ENCODE assay signal across 9 cellular contexts in the genomic region with DNA sequence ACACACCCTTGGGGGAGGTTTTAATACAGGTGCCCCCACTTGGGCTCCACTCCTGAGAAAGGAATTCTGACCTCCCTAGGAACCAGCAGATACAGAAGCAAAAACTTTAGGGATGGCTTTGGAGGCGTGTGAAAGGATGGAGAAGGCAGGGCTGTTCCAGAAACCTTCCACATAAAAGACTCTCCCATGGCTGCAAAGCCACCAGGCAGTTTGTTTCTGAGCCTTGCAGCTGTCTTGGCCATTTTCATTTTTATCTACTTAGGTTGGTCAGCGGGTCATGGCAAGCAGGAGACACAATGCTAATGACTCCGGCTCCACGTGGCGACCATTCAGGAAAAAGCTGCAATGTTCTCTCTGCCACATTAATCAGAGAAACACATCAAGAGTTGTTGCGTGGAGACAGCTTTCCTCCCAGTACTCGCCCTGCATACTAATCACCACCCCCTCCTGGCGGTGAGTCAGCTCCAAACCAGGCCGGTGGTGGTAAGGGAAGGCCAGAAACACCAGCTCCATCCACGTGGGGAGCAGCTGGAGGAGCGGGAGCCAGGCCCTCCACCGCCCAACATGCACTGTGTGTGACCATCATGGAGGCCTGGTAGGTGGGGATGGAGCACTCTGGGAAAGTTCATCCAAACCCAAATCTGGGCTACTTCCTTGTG. TPM values are rescaled to one million over a fixed set of nuclear protein-coding genes. Genes with fewer than 3 reads are reported as not detected.
DNase-seq lines count a peak whose midpoint lies in the region; ATAC-seq, FAIRE-seq and TF ChIP-seq lines count a peak whose summit lies in the region.
"Had no signal": no experiment of that assay in that cellular context is flagged by ENCODE, and none has a peak within 500 bp of the region (broad histone marks: within the 10 kb centered on the region; RNA-seq: fewer than 3 reads in every experiment).

No MANE protein-coding gene starts in this region.

- intact Hi-C loops in HepG2 (cut with micrococcal nuclease; ENCODE audit: unreplicated experiment) (no loop called here), transverse colon (cut with DNase I; ENCODE audit: low total_unique reads) (no loop called here)

- no peaks in the 10 kb centered on the region for H4K20me1 ChIP-seq in HepG2 (ENCODE audit: insufficient read depth, low read length)

- ATAC-seq in HepG2: peak; percentile 99
- no peak for ATAC-seq in HG02973 (IDR thresholded peaks at IDR 0.05; ENCODE audit: unreplicated experiment)
- ATAC-seq in GM19328 (IDR thresholded peaks at IDR 0.05; ENCODE audit: unreplicated experiment): no peak
- no peak for ATAC-seq in GM21381 (IDR thresholded peaks at IDR 0.05; ENCODE audit: unreplicated experiment)

- TF ChIP-seq POLR2A in HepG2 (IDR thresholded peaks at IDR 0.05; ENCODE audit: insufficient read depth in 1 of 2, low read depth in 2 of 2, low read length in 2 of 2): no peak
- no peak for TF ChIP-seq POLR2A in transverse colon (IDR thresholded peaks at IDR 0.05)

- POLR2A ChIA-PET in HepG2 (lab: Yijun Ruan, JAX): interaction anchor here (0.6 kb wide), 1 partner anchor 98 kb away, joined by 3 read pairs; no protein-coding TSS in a partner anchor

- TF ChIP-seq EP300 in HepG2 (IDR thresholded peaks at IDR 0.05; ENCODE audit: low read depth in 2 of 2, low read length in 2 of 2) (no peak), HepG2 (CRISPR knock-in tag; IDR thresholded peaks at IDR 0.05; ENCODE audit: borderline replicate concordance) (no peak), transverse colon (IDR thresholded peaks at IDR 0.05; ENCODE audit: low read depth) (no peak)

- H3K36me3 ChIP-seq in GM06990 (ENCODE audit: control insufficient read depth, insufficient read depth, low read length) (no peaks in the 10 kb centered on the region), brain microvascular endothelial cell (replicated peaks) (no peaks in the 10 kb centered on the region), HepG2 (replicated peaks in 1 of 2; ENCODE audit: control insufficient read depth in 1 of 2, insufficient read depth in 2 of 2, low read length in 2 of 2) (no peaks in the 10 kb centered on the region), transverse colon (no peaks in the 10 kb centered on the region)

- no TSS peak for BruUV-seq in HepG2 (replicated peaks; lab: Mats Ljungman, UMichigan)

- H3K27me3 ChIP-seq in GM06990 (replicated peaks; ENCODE audit: control insufficient read depth, insufficient read depth, low read length) (no peaks in the 10 kb centered on the region), brain microvascular endothelial cell (replicated peaks) (no peaks in the 10 kb centered on the region), HepG2 (ENCODE audit: control insufficient read depth in 1 of 2, insufficient read depth in 2 of 2, low read length in 2 of 2) (peaks cover 2 to 25% of the 10 kb centered on the region in 2 experiments; a peak in 2 of 5 replicates), transverse colon (no peaks in the 10 kb centered on the region)

- no peak overlapping the region for H2AFZ ChIP-seq in HepG2 (ENCODE audit: low read length)

- H3K4me3 ChIP-seq in GM06990 (replicated peaks; ENCODE audit: low read depth, low read length): no peak overlapping the region
- H3K4me3 ChIP-seq in brain microvascular endothelial cell (ENCODE audit: low read depth, low read length): no peak overlapping the region
- H3K4me3 ChIP-seq in HepG2 (replicated peaks in 1 of 3; ENCODE audit: insufficient read depth in 1 of 3, low read depth in 2 of 3, low read length in 3 of 3): no peak overlapping the region
- H3K4me3 ChIP-seq in transverse colon: no peak overlapping the region
- H3K4me3 ChIP-seq: SK-N-MC had no signal

- 0% methylated on average over 3 of the region's 12 CpGs for WGBS in HepG2 (ENCODE audit: low lambda C conversion rate)
- 60 to 70% methylated on average over 3 to 12 of the region's 12 CpGs for WGBS in transverse colon (ENCODE audit: low coverage in 1 of 2), 2 donors

- CTCF ChIA-PET in HepG2 (lab: Yijun Ruan, JAX; ENCODE audit: low intra/inter-chr PET ratio, low total read pairs): interaction anchor here (1.2 to 1.8 kb wide), 2 partner anchors 112 to 146 kb away, joined by 4 to 12 read pairs; no protein-coding TSS in a partner anchor

- H3K9me3 ChIP-seq in HepG2 (ENCODE audit: low read length) (no peaks in the 10 kb centered on the region; the same call in 1 of the 2 replicates), transverse colon (peaks cover 0 to 3% of the 10 kb centered on the region in 2 donors)

- TF ChIP-seq CTCF in GM06990 (IDR thresholded peaks at IDR 0.05; ENCODE audit: insufficient read depth, low read length, poor library complexity, severe bottlenecking) (peak; percentile 8), brain microvascular endothelial cell (IDR thresholded peaks at IDR 0.05; ENCODE audit: low read depth, low read length, missing control alignments) (peak; percentile 61), HepG2 (CRISPR knock-in tag; IDR thresholded peaks at IDR 0.05) (peak; percentile 69), transverse colon (IDR thresholded peaks at IDR 0.05) (no peak)

- H3K4me2 ChIP-seq in HepG2 (ENCODE audit: low read depth, low read length): peak overlapping the region; percentile 26; the same call in 1 of the 2 replicates

- peak; percentile 60 for FAIRE-seq in HepG2 (lab: Jason Lieb, UNC)

- no peak for DNase-seq in GM06990 (ENCODE audit: extremely low read depth, insufficient read length)
- peak; percentile 72 for DNase-seq in NCI-H2227 (lab: John Stamatoyannopoulos, UW; ENCODE audit: unreplicated experiment)
- DNase-seq in brain microvascular endothelial cell: peak; percentile 90
- peak; percentile 51 for DNase-seq in HepG2 (ENCODE audit: low spot score)
- DNase-seq in transverse colon: no peak

- H3K27ac ChIP-seq in brain microvascular endothelial cell: peak overlapping the region; percentile 11
- H3K27ac ChIP-seq in HepG2 (ENCODE audit: extremely low read length, insufficient read depth, low read length): no peak overlapping the region
- no peak overlapping the region for H3K27ac ChIP-seq in transverse colon
- H3K27ac ChIP-seq: SK-N-MC had no signal

- in situ Hi-C loops in brain microvascular endothelial cell (cut with HindIII; ENCODE audit: low pct_ligation_motif_present, low sequenced_read_pairs): no loop called here
- in situ Hi-C loops in HepG2 (cut with HindIII; ENCODE audit: extremely low pct_ligation_motif_present, low pct_unique_long_range_greater_than_20kb): no loop called here
- in situ Hi-C loops in transverse colon (cut with MboI; ENCODE audit: low pct_ligation_motif_present in 1 of 4, low pct_unique_long_range_greater_than_20kb in 1 of 4, low sequenced_read_pairs in 3 of 4): no loop called here

- TF ChIP-seq RAD21 in HepG2 (CRISPR knock-in tag; IDR thresholded peaks at IDR 0.05): peak; percentile 60

- H3K4me1 ChIP-seq in HepG2 (ENCODE audit: insufficient read depth, low read length) (peaks cover 15% of the 10 kb centered on the region; the same call in 1 of the 2 replicates), transverse colon (no peaks in the 10 kb centered on the region)

- no peaks in the 10 kb centered on the region for H3K79me2 ChIP-seq in HepG2 (ENCODE audit: insufficient read depth, low read length)

- no peak overlapping the region for H3K9ac ChIP-seq in HepG2 (ENCODE audit: insufficient read depth, low read depth, low read length)

RNA-seq across cellular contexts. Expression of a gene that starts 30.9 kb away (rescaled TPM):
- total RNA-seq in HepG2 (2016; rRNA removed; fragmentation: Illumina TruSeq; extraction: Trizol) (6.2 and 8.4 TPM in 2 replicates), transverse colon (10 to 100 TPM; 21.0 to 53.5 (median 32.5) TPM)
- total RNA-seq in HepG2 (2016; cell fraction: cytosol; rRNA removed; fragmentation: Illumina TruSeq; extraction: Trizol; ENCODE audit: low read depth): 0.88 and 1.1 TPM in 2 replicates
- 6.2 and 7.9 TPM in 2 replicates for total RNA-seq in HepG2 (2016; cell fraction: insoluble cytoplasmic fraction; rRNA removed; fragmentation: Illumina TruSeq; extraction: Trizol)
- 3.5 and 4.3 TPM in 2 replicates for total RNA-seq in HepG2 (2016; cell fraction: membrane; rRNA removed; fragmentation: Illumina TruSeq; extraction: Trizol)
- 5.8 and 6.6 TPM in 2 replicates for total RNA-seq in HepG2 (2016; cell fraction: nucleus; rRNA removed; fragmentation: Illumina TruSeq; extraction: Trizol)
- 6.6 and 7.8 TPM in 2 replicates for polyA plus RNA-seq in HepG2 (2011; rRNA removed)
- 6.1 and 8.5 TPM in 2 replicates for polyA plus RNA-seq in HepG2 (2011; cell fraction: cytosol; rRNA removed)
- polyA plus RNA-seq in HepG2 (2011; cell fraction: nucleus; rRNA removed): 9.9 and 12.0 TPM in 2 replicates
- 13.5 and 21.1 TPM in 2 replicates for polyA plus RNA-seq in HepG2 (2012)
- 0.57 and 0.58 TPM in 2 replicates for polyA plus RNA-seq in HepG2 (2016; cell fraction: cytosol; fragmentation: Illumina TruSeq; extraction: Trizol; ENCODE audit: low read depth)
- polyA plus RNA-seq in HepG2 (2016; cell fraction: insoluble cytoplasmic fraction; fragmentation: Illumina TruSeq; extraction: Trizol; ENCODE audit: low read depth): 8.8 and 10.6 TPM in 2 replicates
- polyA plus RNA-seq in HepG2 (2016; cell fraction: membrane; fragmentation: Illumina TruSeq; extraction: Trizol; ENCODE audit: low read depth): 2.4 and 2.6 TPM in 2 replicates
- 9.6 and 10.7 TPM in 2 replicates for polyA plus RNA-seq in HepG2 (2016; cell fraction: nucleus; fragmentation: Illumina TruSeq; extraction: Trizol; ENCODE audit: insufficient read depth, low read depth)
- 5.2 and 20.2 TPM in 2 replicates for polyA minus RNA-seq in HepG2 (2011; rRNA and poly(A)+ RNA removed; ENCODE audit: low replicate concordance)
- 14.8 and 18.3 TPM in 2 replicates for polyA minus RNA-seq in HepG2 (2011; cell fraction: cytosol; rRNA and poly(A)+ RNA removed)
- 5.8 and 8.6 TPM in 2 replicates for polyA minus RNA-seq in HepG2 (2011; cell fraction: nucleus; rRNA and poly(A)+ RNA removed)

RNA-seq across cellular contexts. Expression of a gene that starts 38.7 kb away (rescaled TPM):
- total RNA-seq in HepG2 (2016; rRNA removed; fragmentation: Illumina TruSeq; extraction: Trizol) (13.9 and 18.4 TPM in 2 replicates), transverse colon (10 to 100 TPM; 30.8 to 97.1 (median 67.8) TPM)
- total RNA-seq in HepG2 (2016; cell fraction: cytosol; rRNA removed; fragmentation: Illumina TruSeq; extraction: Trizol; ENCODE audit: low read depth): 1.6 and 1.7 TPM in 2 replicates
- total RNA-seq in HepG2 (2016; cell fraction: insoluble cytoplasmic fraction; rRNA removed; fragmentation: Illumina TruSeq; extraction: Trizol): 12.8 and 18.2 TPM in 2 replicates
- total RNA-seq in HepG2 (2016; cell fraction: membrane; rRNA removed; fragmentation: Illumina TruSeq; extraction: Trizol): 9.4 and 10.0 TPM in 2 replicates
- total RNA-seq in HepG2 (2016; cell fraction: nucleus; rRNA removed; fragmentation: Illumina TruSeq; extraction: Trizol): 8.0 and 10.3 TPM in 2 replicates
- polyA plus RNA-seq in HepG2 (2011; rRNA removed): 6.0 and 7.6 TPM in 2 replicates
- polyA plus RNA-seq in HepG2 (2011; cell fraction: cytosol; rRNA removed): 4.8 and 5.6 TPM in 2 replicates
- 3.6 and 4.9 TPM in 2 replicates for polyA plus RNA-seq in HepG2 (2011; cell fraction: nucleus; rRNA removed)
- 4.0 and 4.3 TPM in 2 replicates for polyA plus RNA-seq in HepG2 (2012)
- 0.84 and 0.93 TPM in 2 replicates for polyA plus RNA-seq in HepG2 (2016; cell fraction: cytosol; fragmentation: Illumina TruSeq; extraction: Trizol; ENCODE audit: low read depth)
- polyA plus RNA-seq in HepG2 (2016; cell fraction: insoluble cytoplasmic fraction; fragmentation: Illumina TruSeq; extraction: Trizol; ENCODE audit: low read depth): 12.4 and 12.8 TPM in 2 replicates
- polyA plus RNA-seq in HepG2 (2016; cell fraction: membrane; fragmentation: Illumina TruSeq; extraction: Trizol; ENCODE audit: low read depth): 3.3 and 4.4 TPM in 2 replicates
- polyA plus RNA-seq in HepG2 (2016; cell fraction: nucleus; fragmentation: Illumina TruSeq; extraction: Trizol; ENCODE audit: insufficient read depth, low read depth): 10.3 and 11.4 TPM in 2 replicates
- 11.9 and 19.0 TPM in 2 replicates for polyA minus RNA-seq in HepG2 (2011; rRNA and poly(A)+ RNA removed; ENCODE audit: low replicate concordance)
- polyA minus RNA-seq in HepG2 (2011; cell fraction: cytosol; rRNA and poly(A)+ RNA removed): 6.0 and 6.7 TPM in 2 replicates
- polyA minus RNA-seq in HepG2 (2011; cell fraction: nucleus; rRNA and poly(A)+ RNA removed): 5.9 and 7.2 TPM in 2 replicates

Comparison
In these comparisons a context has a peak if more than half of its experiments do, and no peak if none do; other contexts are left out.
1. DNase-seq: peak in NCI-H2227 (single experiment), brain microvascular endothelial cell (single experiment) and HepG2 (single experiment); none in GM06990 (single experiment) and transverse colon (single experiment).
2. CTCF ChIP-seq: peak in GM06990 (single experiment), brain microvascular endothelial cell (single experiment) and HepG2 (single experiment); none in transverse colon (0 of 5).